Comparison of ENCODE assay signal across 3 cellular contexts in the genomic region with DNA sequence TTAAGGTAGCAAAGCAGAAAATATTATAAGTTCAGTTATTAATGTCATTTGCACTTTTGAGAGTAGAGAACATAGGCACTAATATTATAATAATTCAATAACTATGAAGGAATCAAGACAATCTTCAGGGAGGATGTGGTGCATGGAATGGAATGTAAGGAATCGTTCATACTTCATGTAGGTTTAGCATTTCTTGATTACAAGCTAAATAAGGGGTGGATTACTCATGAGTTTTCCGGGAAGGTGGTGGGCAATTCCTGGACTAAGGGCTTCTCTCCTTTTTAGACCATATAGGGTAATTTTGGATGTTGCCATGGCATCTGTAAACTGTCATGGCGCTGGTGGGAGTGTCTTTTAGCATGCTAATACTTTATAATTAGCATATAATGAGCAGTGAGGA.
A peak's percentile ranks its signal among the peaks of the same experiment; 100 is the strongest.
TF ChIP-seq lines count a peak whose summit lies in the region.

No MANE protein-coding gene starts in this region.

TF ChIP-seq in SK-N-SH, 30 proteins besides CTCF, POLR2A, EP300 and RAD21:
- no peak for TF ChIP-seq RCOR1 (IDR thresholded peaks at IDR 0.05; ENCODE audit: low read length)
- TF ChIP-seq GABPA (IDR thresholded peaks at IDR 0.05; ENCODE audit: low read depth) = no peak
- no peak for TF ChIP-seq RXRA (IDR thresholded peaks at IDR 0.05; ENCODE audit: borderline replicate concordance, low read depth)
- no peak for TF ChIP-seq SMC3 (IDR thresholded peaks at IDR 0.05; ENCODE audit: low read depth, low read length)
- TF ChIP-seq TAF1 (IDR thresholded peaks at IDR 0.05; ENCODE audit: borderline replicate concordance, low read depth, low read length) = no peak
- TF ChIP-seq USF1 (IDR thresholded peaks at IDR 0.05; ENCODE audit: borderline replicate concordance, low read depth) = no peak
- no peak for TF ChIP-seq SIN3A (IDR thresholded peaks at IDR 0.05; ENCODE audit: borderline replicate concordance, low read depth, low read length)
- TF ChIP-seq POLR2AphosphoS5 (IDR thresholded peaks at IDR 0.05; ENCODE audit: low read depth, low read length) = no peak
- TF ChIP-seq JUND (IDR thresholded peaks at IDR 0.05) = no peak
- TF ChIP-seq, protein P1, sequence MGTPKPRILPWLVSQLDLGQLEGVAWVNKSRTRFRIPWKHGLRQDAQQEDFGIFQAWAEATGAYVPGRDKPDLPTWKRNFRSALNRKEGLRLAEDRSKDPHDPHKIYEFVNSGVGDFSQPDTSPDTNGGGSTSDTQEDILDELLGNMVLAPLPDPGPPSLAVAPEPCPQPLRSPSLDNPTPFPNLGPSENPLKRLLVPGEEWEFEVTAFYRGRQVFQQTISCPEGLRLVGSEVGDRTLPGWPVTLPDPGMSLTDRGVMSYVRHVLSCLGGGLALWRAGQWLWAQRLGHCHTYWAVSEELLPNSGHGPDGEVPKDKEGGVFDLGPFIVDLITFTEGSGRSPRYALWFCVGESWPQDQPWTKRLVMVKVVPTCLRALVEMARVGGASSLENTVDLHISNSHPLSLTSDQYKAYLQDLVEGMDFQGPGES (IDR thresholded peaks at IDR 0.05; ENCODE audit: low read depth, low read length) = no peak
TF ChIP-seq in SK-N-SH: peak in this region for 0.

TF ChIP-seq in SK-N-SH treated with all-trans-retinoic acid at 6 μM for 48 hours, 23 proteins besides CTCF, POLR2A, EP300 and RAD21:
- TF ChIP-seq, protein P2, sequence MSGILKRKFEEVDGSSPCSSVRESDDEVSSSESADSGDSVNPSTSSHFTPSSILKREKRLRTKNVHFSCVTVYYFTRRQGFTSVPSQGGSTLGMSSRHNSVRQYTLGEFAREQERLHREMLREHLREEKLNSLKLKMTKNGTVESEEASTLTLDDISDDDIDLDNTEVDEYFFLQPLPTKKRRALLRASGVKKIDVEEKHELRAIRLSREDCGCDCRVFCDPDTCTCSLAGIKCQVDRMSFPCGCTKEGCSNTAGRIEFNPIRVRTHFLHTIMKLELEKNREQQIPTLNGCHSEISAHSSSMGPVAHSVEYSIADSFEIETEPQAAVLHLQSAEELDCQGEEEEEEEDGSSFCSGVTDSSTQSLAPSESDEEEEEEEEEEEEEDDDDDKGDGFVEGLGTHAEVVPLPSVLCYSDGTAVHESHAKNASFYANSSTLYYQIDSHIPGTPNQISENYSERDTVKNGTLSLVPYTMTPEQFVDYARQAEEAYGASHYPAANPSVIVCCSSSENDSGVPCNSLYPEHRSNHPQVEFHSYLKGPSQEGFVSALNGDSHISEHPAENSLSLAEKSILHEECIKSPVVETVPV (CRISPR knock-in tag; IDR thresholded peaks at IDR 0.05) = no peak
- TF ChIP-seq RARB (CRISPR knock-in tag; IDR thresholded peaks at IDR 0.05) (no peak), SNAI2 (CRISPR knock-in tag; IDR thresholded peaks at IDR 0.05) (no peak), PPARA (CRISPR knock-in tag; IDR thresholded peaks at IDR 0.05; ENCODE audit: borderline replicate concordance) (no peak), BACH2 (CRISPR knock-in tag; IDR thresholded peaks at IDR 0.05; ENCODE audit: borderline replicate concordance) (no peak), ZFP30 (CRISPR knock-in tag; IDR thresholded peaks at IDR 0.05) (no peak), ZC3H10 (CRISPR knock-in tag; IDR thresholded peaks at IDR 0.05) (no peak)
- TF ChIP-seq, protein P3, sequence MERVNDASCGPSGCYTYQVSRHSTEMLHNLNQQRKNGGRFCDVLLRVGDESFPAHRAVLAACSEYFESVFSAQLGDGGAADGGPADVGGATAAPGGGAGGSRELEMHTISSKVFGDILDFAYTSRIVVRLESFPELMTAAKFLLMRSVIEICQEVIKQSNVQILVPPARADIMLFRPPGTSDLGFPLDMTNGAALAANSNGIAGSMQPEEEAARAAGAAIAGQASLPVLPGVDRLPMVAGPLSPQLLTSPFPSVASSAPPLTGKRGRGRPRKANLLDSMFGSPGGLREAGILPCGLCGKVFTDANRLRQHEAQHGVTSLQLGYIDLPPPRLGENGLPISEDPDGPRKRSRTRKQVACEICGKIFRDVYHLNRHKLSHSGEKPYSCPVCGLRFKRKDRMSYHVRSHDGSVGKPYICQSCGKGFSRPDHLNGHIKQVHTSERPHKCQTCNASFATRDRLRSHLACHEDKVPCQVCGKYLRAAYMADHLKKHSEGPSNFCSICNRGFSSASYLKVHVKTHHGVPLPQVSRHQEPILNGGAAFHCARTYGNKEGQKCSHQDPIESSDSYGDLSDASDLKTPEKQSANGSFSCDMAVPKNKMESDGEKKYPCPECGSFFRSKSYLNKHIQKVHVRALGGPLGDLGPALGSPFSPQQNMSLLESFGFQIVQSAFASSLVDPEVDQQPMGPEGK (CRISPR knock-in tag; IDR thresholded peaks at IDR 0.05; ENCODE audit: borderline replicate concordance) = no peak

TF ChIP-seq in H1, 55 proteins besides CTCF, POLR2A, EP300 and RAD21:
- TF ChIP-seq SIRT6 (IDR thresholded peaks at IDR 0.05; ENCODE audit: low read length) (no peak), FOSL1 (IDR thresholded peaks at IDR 0.05; ENCODE audit: insufficient read depth, low read depth, low read length) (no peak), SP1 (IDR thresholded peaks at IDR 0.05; ENCODE audit: low read depth, low read length) (no peak), CTBP2 (IDR thresholded peaks at IDR 0.05; ENCODE audit: borderline replicate concordance, insufficient read depth, insufficient read length, low read length) (no peak), SP4 (IDR thresholded peaks at IDR 0.05; ENCODE audit: low read length) (no peak), YY1 (IDR thresholded peaks at IDR 0.05; ENCODE audit: low read depth, low read length) (0 out of 2 replicates have a peak, but pooled peaks have one; percentile 48), GTF2F1 (IDR thresholded peaks at IDR 0.05; ENCODE audit: borderline replicate concordance, low read depth, low read length) (no peak)
